Comparison of ENCODE assay signal across 22 cellular contexts in the genomic region with DNA sequence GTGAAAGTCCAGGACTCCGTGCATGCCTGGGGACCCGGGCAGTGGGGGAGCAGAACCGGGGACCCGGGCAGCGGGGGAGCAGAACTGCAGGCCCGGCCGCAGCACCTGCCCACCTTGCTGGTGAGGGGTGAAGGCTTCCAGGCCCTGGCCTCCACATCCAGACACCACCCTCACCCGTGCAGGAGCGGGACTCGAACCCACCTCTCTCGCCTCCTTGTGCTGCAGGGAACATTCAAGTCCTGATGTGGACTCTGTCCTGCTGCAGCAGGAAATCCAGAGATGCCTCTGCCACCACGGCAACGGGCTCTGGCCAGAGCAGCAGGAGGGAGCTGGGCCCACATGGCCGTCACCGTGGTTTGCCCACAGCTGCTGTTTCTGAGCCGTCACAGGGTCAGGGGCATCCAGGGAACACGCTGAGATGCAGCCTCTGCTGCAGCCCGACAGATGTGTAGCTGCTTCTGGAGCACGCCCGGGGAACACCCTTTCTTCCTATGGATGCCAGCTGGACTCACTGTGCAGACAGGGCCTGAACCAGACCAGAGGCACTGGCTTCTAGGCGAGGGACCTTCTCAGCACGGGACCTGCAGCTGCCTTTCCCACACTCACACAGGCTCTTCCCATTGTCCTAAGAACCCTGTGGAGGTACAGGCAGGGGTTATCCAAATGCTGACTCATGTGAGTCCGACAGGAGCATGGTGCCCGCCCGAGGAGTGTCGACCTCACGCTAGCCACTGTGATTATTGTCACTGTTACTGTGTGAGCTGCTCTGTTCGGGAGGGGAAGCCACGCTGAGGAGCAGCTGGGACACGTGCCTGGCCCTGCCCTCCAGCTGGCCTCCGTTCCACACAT.
A peak's percentile ranks its signal among the peaks of the same experiment; 100 is the strongest.
DNase-seq lines count a peak whose midpoint lies in the region; ATAC-seq and TF ChIP-seq lines count a peak whose summit lies in the region.
"Had no signal": no experiment of that assay in that cellular context is flagged by ENCODE, and none has a peak within 500 bp of the region (broad histone marks: within the 10 kb centered on the region; RNA-seq: fewer than 3 reads in every experiment).

No MANE protein-coding gene starts in this region.

- H3K27ac ChIP-seq in Panc1 (ENCODE audit: low read length): no peak overlapping the region
- H3K27ac ChIP-seq in coronary artery: peak overlapping the region; percentile 83 to 94
- H3K27ac ChIP-seq in lower lobe of right lung: no peak overlapping the region
- H3K27ac ChIP-seq in thoracic aorta: peak overlapping the region; percentile 96 to 97
- H3K27ac ChIP-seq: PC-9 had no signal

- POLR2A ChIA-PET in Panc1 (lab: Charles Lee): no interaction called here

- peaks cover 5% of the 10 kb centered on the region; the same call in 1 of the 2 replicates for H3K4me1 ChIP-seq in Panc1 (ENCODE audit: control insufficient read depth, insufficient read depth, low read length)
- peaks cover 6% of the 10 kb centered on the region for H3K4me1 ChIP-seq in lower lobe of right lung
- H3K4me1 ChIP-seq in thoracic aorta (ENCODE audit: control insufficient read depth in 1 of 2, low read depth in 2 of 2): peaks cover 19 to 43% of the 10 kb centered on the region in 2 donors
- H3K4me1 ChIP-seq: HAP-1 had no signal

- peaks cover 4% of the 10 kb centered on the region for H3K9me3 Mint-ChIP-seq in activated T-cell treated with anti-CD3 and anti-CD28 coated beads, Interleukin-2, amount 50 U/mL, for 4 hours

- in situ Hi-C loops in Panc1 (cut with HindIII; ENCODE audit: low pct_unique_long_range_greater_than_20kb, low sequenced_read_pairs): no loop called here

- H3K27me3 ChIP-seq in Panc1 (ENCODE audit: control insufficient read depth, insufficient read depth, low read length) (peaks cover 25% of the 10 kb centered on the region), lower lobe of right lung (ENCODE audit: low read depth) (peaks cover 15% of the 10 kb centered on the region), thoracic aorta (replicated peaks; ENCODE audit: insufficient read depth) (no peaks in the 10 kb centered on the region)
- H3K27me3 ChIP-seq: MG63 had no signal

- H3K36me3 ChIP-seq in Panc1 (ENCODE audit: control insufficient read depth, insufficient read depth, low read length): no peaks in the 10 kb centered on the region
- H3K36me3 ChIP-seq in lower lobe of right lung: no peaks in the 10 kb centered on the region
- H3K36me3 ChIP-seq in thoracic aorta: no peaks in the 10 kb centered on the region
- H3K36me3 ChIP-seq: HAP-1, MG63 had no signal

- no TSS peak for BruUV-seq in Panc1 (replicated peaks; lab: Mats Ljungman, UMichigan)

- ATAC-seq in Panc1 (peak; percentile 57), lower lobe of right lung (no peak), thoracic aorta (ENCODE audit: insufficient number of reproducible peaks, low FRiP score, low read depth) (no peak)
- ATAC-seq in activated T-cell treated with anti-CD3 and anti-CD28 coated beads, Interleukin-2, amount 50 U/mL, for 4 hours: no peak

- no peak overlapping the region for H3K4me3 Mint-ChIP-seq in activated T-cell treated with anti-CD3 and anti-CD28 coated beads, Interleukin-2, amount 50 U/mL, for 4 hours
- H3K4me3 Mint-ChIP-seq: CD4-positive, CD25-positive, alpha-beta regulatory T cell; nephron progenitor cell had no signal

- H3K4me3 ChIP-seq in Panc1 (ENCODE audit: low read depth in 2 of 2, low read length in 2 of 2) (no peak overlapping the region), coronary artery (no peak overlapping the region), lower lobe of right lung (no peak overlapping the region), thoracic aorta (no peak overlapping the region)
- H3K4me3 ChIP-seq: HAP-1, lung, MG63, PC-9 had no signal

- intact Hi-C loops in Panc1 (cut with micrococcal nuclease; ENCODE audit: unreplicated experiment) (no loop called here), lower lobe of right lung (cut with DNase I) (no loop called here)

- TF ChIP-seq CTCF in Panc1 (IDR thresholded peaks at IDR 0.05) (no peak), coronary artery (IDR thresholded peaks at IDR 0.05) (no peak), lower lobe of right lung (IDR thresholded peaks at IDR 0.05) (no peak), thoracic aorta (IDR thresholded peaks at IDR 0.05) (no peak)

- H3K36me3 Mint-ChIP-seq in activated T-cell treated with anti-CD3 and anti-CD28 coated beads, Interleukin-2, amount 50 U/mL, for 4 hours (ENCODE audit: insufficient read depth): no peaks in the 10 kb centered on the region
- H3K36me3 Mint-ChIP-seq: CD4-positive, CD25-positive, alpha-beta regulatory T cell had no signal

- no peak for DNase-seq in Panc1 (ENCODE audit: low read depth, low spot score)
- DNase-seq in coronary artery (ENCODE audit: low spot score): no peak
- DNase-seq in lower lobe of right lung: peak; percentile 42
- DNase-seq in thoracic aorta (ENCODE audit: low spot score): no peak
- no peak for DNase-seq in SK-N-DZ (ENCODE audit: low spot score)
- no peak for DNase-seq in activated T-cell treated with anti-CD3 and anti-CD28 coated beads, Interleukin-2, amount 50 U/mL, for 4 hours
- DNase-seq in cortex of kidney (lab: John Stamatoyannopoulos, UW): no peak
- DNase-seq: activated CD8-positive, alpha-beta memory T cell treated with anti-CD3 and anti-CD28 coated beads for 24 hours; amniotic stem cell; CD4-positive, CD25-positive, alpha-beta regulatory T cell; dermis blood vessel endothelial cell; DND-41; MG63; NCI-H2029; NCI-H526 treated with DMSO at 0.1 percent for 48 hours; nephron progenitor cell; PC-9; stimulated activated CD4-positive, alpha-beta T cell treated with anti-CD3 and anti-CD28 coated beads, Interleukin-4, amount 100 ng/mL, for 1 hour; stimulated activated CD8-positive, alpha-beta memory T cell treated with anti-CD3 and anti-CD28 coated beads, Interleukin-4, amount 100 ng/mL, for 48 hours; SW 1271 had no signal

- H3K9me3 ChIP-seq in Panc1 (ENCODE audit: control insufficient read depth, insufficient read depth, low read depth, low read length): no peaks in the 10 kb centered on the region
- H3K9me3 ChIP-seq in lower lobe of right lung: no peaks in the 10 kb centered on the region
- H3K9me3 ChIP-seq in thoracic aorta: no peaks in the 10 kb centered on the region
- H3K9me3 ChIP-seq: HAP-1 had no signal

- CTCF ChIA-PET in Panc1 (lab: Charles Lee): interaction anchor here (0.5 kb wide), 1 partner anchor 68 kb away, joined by 3 read pairs; no protein-coding TSS in a partner anchor

- H3K27me3 Mint-ChIP-seq in activated T-cell treated with anti-CD3 and anti-CD28 coated beads, Interleukin-2, amount 50 U/mL, for 4 hours (ENCODE audit: low read depth): peaks cover 2% of the 10 kb centered on the region
- H3K27me3 Mint-ChIP-seq: CD4-positive, CD25-positive, alpha-beta regulatory T cell had no signal

- H3K4me1 Mint-ChIP-seq in activated T-cell treated with anti-CD3 and anti-CD28 coated beads, Interleukin-2, amount 50 U/mL, for 4 hours (ENCODE audit: low read depth): no peaks in the 10 kb centered on the region
- H3K4me1 Mint-ChIP-seq: CD4-positive, CD25-positive, alpha-beta regulatory T cell had no signal

Comparison
In these comparisons a context has a peak if more than half of its experiments do, and no peak if none do; other contexts are left out.
1. H3K27ac ChIP-seq: peak in coronary artery (2 of 2) and thoracic aorta (2 of 2); none in Panc1 (single experiment) and lower lobe of right lung (single experiment).